ENCODE assay signal across 12 cellular contexts in the genomic region with DNA sequence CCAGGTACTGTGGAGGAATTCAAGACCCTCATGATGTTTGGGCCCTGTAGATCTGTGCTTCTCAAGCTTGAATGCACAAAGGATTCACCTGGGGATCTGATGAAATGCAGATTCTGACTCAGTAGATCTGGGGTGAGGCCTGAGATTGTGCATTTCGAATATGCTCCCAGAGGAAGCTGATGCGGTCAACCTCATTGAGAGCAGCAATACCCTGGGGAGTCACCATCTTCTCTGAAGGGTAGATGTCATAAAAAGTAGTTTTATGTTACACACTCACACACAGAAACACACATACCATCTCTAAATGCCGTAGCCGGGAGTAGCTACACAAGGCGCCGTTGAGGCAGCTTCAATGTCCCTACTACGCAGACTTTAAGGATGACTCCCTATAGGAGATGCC. TPM values are rescaled to one million over a fixed set of nuclear protein-coding genes. Genes with fewer than 3 reads are reported as not detected.
DNase-seq lines count a peak whose midpoint lies in the region; ATAC-seq, FAIRE-seq and TF ChIP-seq lines count a peak whose summit lies in the region.
"Had no signal": no experiment of that assay in that cellular context is flagged by ENCODE, and none has a peak within 500 bp of the region (broad histone marks: within the 10 kb centered on the region; RNA-seq: fewer than 3 reads in every experiment).

No MANE protein-coding gene starts in this region.

- H2BK5ac ChIP-seq in trophoblast cell (ENCODE audit: low read depth, low read length, poor library complexity), result no peak overlapping the region

- no peaks in the 10 kb centered on the region for H3K4me1 Mint-ChIP-seq in glutamatergic neuron (ENCODE audit: low read depth, unreplicated experiment)

- no peak overlapping the region for H3K18ac ChIP-seq in trophoblast cell (ENCODE audit: low read length)

- in situ Hi-C loops in GM12878 (cut with MboI), result no loop called here

- CTCF ChIA-PET in GM12878 (lab: Yijun Ruan, JAX), result interaction anchor here (1.6 to 4.3 kb wide), 7 partner anchors 11 to 217 kb away, joined by 5 to 26 read pairs (median 13); a partner anchor contains a TSS

- H3K36me3 ChIP-seq in GM12878 (ENCODE audit: control insufficient read depth in 2 of 2, insufficient read depth in 2 of 2, low read length in 1 of 2), result no peaks in the 10 kb centered on the region
- H3K36me3 ChIP-seq in trophoblast cell (ENCODE audit: control insufficient read depth in 1 of 2, insufficient read depth in 2 of 2, low read length in 2 of 2), result no peaks in the 10 kb centered on the region
- H3K36me3 ChIP-seq: right atrium auricular region had no signal

- no peak overlapping the region for H4K8ac ChIP-seq in trophoblast cell (ENCODE audit: low read depth, low read length)

- no peak for TF ChIP-seq RAD21 in GM12878 (IDR thresholded peaks at IDR 0.05; ENCODE audit: insufficient read depth, low read depth, low read length)

- no peak overlapping the region for H3K9ac ChIP-seq in GM12878 (ENCODE audit: control insufficient read depth, insufficient read depth, low read length)
- H3K9ac ChIP-seq in trophoblast cell (ENCODE audit: low read length), result no peak overlapping the region

- H3K4me3 Mint-ChIP-seq in glutamatergic neuron (ENCODE audit: unreplicated experiment), result no peak overlapping the region

- H2BK12ac ChIP-seq in trophoblast cell (ENCODE audit: low read length), result no peak overlapping the region

- no peak overlapping the region for H3K27ac Mint-ChIP-seq in glutamatergic neuron (ENCODE audit: unreplicated experiment)

- H3K79me1 ChIP-seq in trophoblast cell (ENCODE audit: low read length), result peaks cover 2% of the 10 kb centered on the region

- TF ChIP-seq EP300 in GM12878 (IDR thresholded peaks at IDR 0.05; ENCODE audit: borderline replicate concordance in 1 of 2, control insufficient read depth in 1 of 2, low read depth in 2 of 2, low read length in 2 of 2), result no peak

- no peak for TF ChIP-seq CTCF in GM12878 (IDR thresholded peaks at IDR 0.05 in 2 of 3, conservative IDR thresholded peaks at IDR 0.05 in 1 of 3; ENCODE audit: control insufficient read depth in 2 of 3, extremely low read depth in 1 of 3, insufficient read depth in 1 of 3, low read depth in 3 of 3, low read length in 3 of 3)
- TF ChIP-seq CTCF in glutamatergic neuron (IDR thresholded peaks at IDR 0.05; ENCODE audit: partially characterized antibody, unreplicated experiment), result no peak

- RAD21 ChIA-PET in GM12878 (lab: Charles Lee; ENCODE audit: unreplicated experiment), result interaction anchor here (0.6 to 15.3 kb wide), 10 partner anchors 8 to 152 kb away, joined by 3 to 395 read pairs (median 4); a partner anchor contains a TSS

- H2AFZ ChIP-seq in GM12878 (ENCODE audit: control insufficient read depth, low read depth, low read length) (peak overlapping the region; percentile 8), trophoblast cell (ENCODE audit: insufficient read depth, low read length, poor library complexity) (no peak overlapping the region)

- H3K4ac ChIP-seq in trophoblast cell (ENCODE audit: low read depth, low read length), result no peak overlapping the region

- H3K4me3 ChIP-seq in GM12878, result no peak overlapping the region
- no peak overlapping the region for H3K4me3 ChIP-seq in trophoblast cell (ENCODE audit: low read depth, low read length)
- H3K4me3 ChIP-seq: right atrium auricular region had no signal

- H3K9me3 ChIP-seq in GM12878 (replicated peaks; ENCODE audit: control insufficient read depth, insufficient read depth, low read length) (peaks cover 2% of the 10 kb centered on the region; the same call in 2 of the 3 replicates), trophoblast cell (ENCODE audit: insufficient read depth, low read depth, low read length) (no peaks in the 10 kb centered on the region)

- intact Hi-C loops in GM12878 (cut with micrococcal nuclease; ENCODE audit: unreplicated experiment), result no loop called here

- H3K4me2 ChIP-seq in GM12878 (ENCODE audit: control insufficient read depth, insufficient read depth) (peak overlapping the region; percentile 28; the same call in 1 of the 2 replicates), trophoblast cell (ENCODE audit: low read length) (no peak overlapping the region)

- no peak for TF ChIP-seq POLR2A in GM12878 (IDR thresholded peaks at IDR 0.05; ENCODE audit: low read depth, low read length)

- no peaks in the 10 kb centered on the region for H3K27me3 ChIP-seq in GM12878 (replicated peaks in 1 of 2; ENCODE audit: control insufficient read depth in 2 of 2, insufficient read depth in 2 of 2, low read length in 1 of 2)
- no peaks in the 10 kb centered on the region for H3K27me3 ChIP-seq in trophoblast cell (ENCODE audit: insufficient read depth, low read length)
- H3K27me3 ChIP-seq: right atrium auricular region had no signal

- H2BK120ac ChIP-seq in trophoblast cell (ENCODE audit: insufficient read depth, low read length, poor library complexity), result no peak overlapping the region

- 5% methylated on average over 7 of the region's 7 CpGs for WGBS in GM12878 (ENCODE audit: insufficient coverage, insufficient replicate concordance, low lambda C conversion rate, missing lambda C conversion rate)
- WGBS in trophoblast cell (ENCODE audit: extremely low coverage, insufficient coverage, insufficient read length), result no CpG with 5 or more reads among the region's 7 CpGs

- no peaks in the 10 kb centered on the region for H4K20me1 ChIP-seq in GM12878 (ENCODE audit: control insufficient read depth, insufficient read depth)

- H4K91ac ChIP-seq in trophoblast cell (ENCODE audit: low read depth, low read length), result no peak overlapping the region

- DNase-seq in GM12878 (ENCODE audit: low read depth, low spot score), result peak; percentile 60
- no peak for DNase-seq in KG1 (lab: John Stamatoyannopoulos, UW)
- DNase-seq in glutamatergic neuron, result no peak
- no peak for DNase-seq in trophoblast cell
- no peak for DNase-seq in hypothalamus (lab: John Stamatoyannopoulos, UW)
- DNase-seq: activated CD4-positive, alpha-beta T cell treated with anti-CD3 and anti-CD28 coated beads for 1 hour; DND-41; NCI-H1092 treated with DMSO at 0.1 percent for 48 hours; NCI-H2171 treated with DMSO at 0.1 percent for 48 hours had no signal

- no peak overlapping the region for H3K23ac ChIP-seq in trophoblast cell (ENCODE audit: low read length)

- no peaks in the 10 kb centered on the region for H3K9me3 Mint-ChIP-seq in glutamatergic neuron (ENCODE audit: unreplicated experiment)

- H2AK5ac ChIP-seq in trophoblast cell (ENCODE audit: low read length), result no peak overlapping the region

- peaks cover 2% of the 10 kb centered on the region for H3K27me3 Mint-ChIP-seq in glutamatergic neuron (ENCODE audit: unreplicated experiment)

- SMC1A ChIA-PET in GM12878 (lab: Charles Lee; ENCODE audit: uncharacterized antibody, unreplicated experiment), result interaction anchor here (1.1 to 19.8 kb wide), 16 partner anchors 9 to 191 kb away, joined by 3 to 283 read pairs (median 6); a partner anchor contains a TSS

- POLR2A ChIA-PET in GM12878 (lab: Charles Lee), result interaction anchor here (1.0 to 15.5 kb wide), 3 partner anchors 10 to 93 kb away, joined by 4 to 240 read pairs (median 30); a partner anchor contains a TSS

- H3K79me2 ChIP-seq in GM12878 (ENCODE audit: control insufficient read depth, insufficient read depth, low read length) (no peaks in the 10 kb centered on the region), trophoblast cell (ENCODE audit: control insufficient read depth, insufficient read depth, low read length, poor library complexity) (no peaks in the 10 kb centered on the region)

- BruUV-seq in GM12878 (replicated peaks; lab: Mats Ljungman, UMichigan), result no TSS peak

- H3K36me3 Mint-ChIP-seq in glutamatergic neuron (ENCODE audit: unreplicated experiment), result peaks cover 12% of the 10 kb centered on the region

- peak; percentile 52 for ATAC-seq in GM19452 (IDR thresholded peaks at IDR 0.05; ENCODE audit: unreplicated experiment)
- peak; percentile 58 for ATAC-seq in HG03095 (IDR thresholded peaks at IDR 0.05; ENCODE audit: unreplicated experiment)
- ATAC-seq in GM12878, result peak; percentile 54

- no peak overlapping the region for H4K12ac ChIP-seq in trophoblast cell (ENCODE audit: low read depth, low read length)

- FAIRE-seq in GM12878 (lab: Jason Lieb, UNC), result no peak

- peak overlapping the region; percentile 3; the same call in 1 of the 2 replicates for H3K27ac ChIP-seq in GM12878 (ENCODE audit: control insufficient read depth, insufficient read depth)
- no peak overlapping the region for H3K27ac ChIP-seq in trophoblast cell (ENCODE audit: low read depth, low read length)
- H3K27ac ChIP-seq: right atrium auricular region had no signal

- no peak overlapping the region for H3K14ac ChIP-seq in trophoblast cell (ENCODE audit: low read length)

- H3K4me1 ChIP-seq in GM12878 (ENCODE audit: control insufficient read depth, insufficient read depth, low read length), result peaks cover 31% of the 10 kb centered on the region
- peaks cover 8 to 10% of the 10 kb centered on the region in 2 experiments for H3K4me1 ChIP-seq in trophoblast cell (ENCODE audit: control insufficient read depth in 1 of 2, insufficient read depth in 2 of 2, low read length in 2 of 2)
- H3K4me1 ChIP-seq: right atrium auricular region had no signal

RNA-seq across cellular contexts. Expression of a gene that starts 55.8 kb away (rescaled TPM):
- 102 and 104 TPM in 2 replicates for total RNA-seq in GM12878 (2013; cell fraction: nucleolus; rRNA removed)
- 23.9 and 25.7 TPM in 2 replicates for total RNA-seq in GM12878 (2014; rRNA removed)
- total RNA-seq in GM12878 (2014; rRNA removed; fragmentation: Illumina TruSeq; extraction: Trizol), result 30.2 and 33.9 TPM in 2 replicates
- total RNA-seq in GM12878 (2021), result 33.1 and 39.4 TPM in 2 replicates
- polyA plus RNA-seq in GM12878 (2011; ENCODE audit: low read depth), result 21.3 TPM
- 31.4 and 36.5 TPM in 2 replicates for polyA plus RNA-seq in GM12878 (2011; rRNA removed)
- polyA plus RNA-seq in GM12878 (2011; cell fraction: cytosol; rRNA removed), result 21.4 and 25.0 TPM in 2 replicates
- 21.2 and 29.0 TPM in 2 replicates for polyA plus RNA-seq in GM12878 (2011; cell fraction: nucleus; rRNA removed)
- 13.5 and 16.5 TPM in 2 replicates for polyA plus RNA-seq in GM12878 (2012)
- polyA plus RNA-seq in GM12878 (2014; fragmentation: Illumina TruSeq; extraction: Trizol), result 19.5 and 20.2 TPM in 2 replicates
- 10 to 100 TPM in 1 of 2 experiments, 1 to 10 TPM in 1; 6.9 to 20.3 TPM for polyA plus RNA-seq in GM12878 (2014; fragmentation: Nextera tagmentation; extraction: Ambion mirVana)
- 18.0 and 20.6 TPM in 2 replicates for polyA plus RNA-seq in GM12878 (2014; rRNA removed)
- 10 to 100 TPM; 11.9 to 13.3 TPM for polyA plus RNA-seq in GM12878 (2016; fragmentation: Nextera tagmentation; extraction: Ambion mirVana)
- 95.5 and 102 TPM in 2 replicates for polyA minus RNA-seq in GM12878 (2011; rRNA and poly(A)+ RNA removed)
- 19.8 and 20.8 TPM in 2 replicates for polyA minus RNA-seq in GM12878 (2011; cell fraction: cytosol; rRNA and poly(A)+ RNA removed)
- polyA minus RNA-seq in GM12878 (2011; cell fraction: nucleus; rRNA and poly(A)+ RNA removed), result 55.7 and 75.5 TPM in 2 replicates
- 104 TPM for total RNA-seq in glutamatergic neuron (ENCODE audit: unreplicated experiment)
- polyA plus RNA-seq in trophoblast cell (2013), result 50.4 and 53.4 TPM in 2 replicates
